Comparison of ENCODE assay signal across 16 cellular contexts in genomic region chr6:105352037-105352617, GRCh38. TPM values are rescaled to one million over a fixed set of nuclear protein-coding genes. Genes with fewer than 3 reads are reported as not detected.
A peak's percentile ranks its signal among the peaks of the same experiment; 100 is the strongest.
DNase-seq lines count a peak whose midpoint lies in the region; ATAC-seq and TF ChIP-seq lines count a peak whose summit lies in the region.
"Had no signal": no experiment of that assay in that cellular context is flagged by ENCODE, and none has a peak within 500 bp of the region (broad histone marks: within the 10 kb centered on the region; RNA-seq: fewer than 3 reads in every experiment).

No MANE protein-coding gene starts in this region.

- TF ChIP-seq RAD21 in SK-N-SH (IDR thresholded peaks at IDR 0.05; ENCODE audit: low read length) = no peak

- H3K4me1 ChIP-seq in right cardiac atrium (ENCODE audit: control insufficient read depth, insufficient read depth, low read length) = peaks cover under 1% of the 10 kb centered on the region
- H3K4me1 ChIP-seq in SK-N-SH (ENCODE audit: control insufficient read depth in 1 of 2, insufficient read depth in 2 of 2, low read depth in 1 of 2, low read length in 1 of 2) = peaks cover 0 to 4% of the 10 kb centered on the region in 2 experiments; a peak in 2 of 4 replicates
- H3K4me1 ChIP-seq: BLaER1, Caco-2 had no signal

- no peak overlapping the region for H2AFZ ChIP-seq in SK-N-SH (ENCODE audit: low read depth)

- ATAC-seq in Right ventricle myocardium superior (ENCODE audit: poor library complexity) (peak; percentile 56), Right ventricle myocardium inferior (no peak), left ventricle myocardium superior (peak; percentile 64), right cardiac atrium (no peak)
- ATAC-seq: CD8-positive, alpha-beta T cell had no signal

- H3K9me3 ChIP-seq in right cardiac atrium (ENCODE audit: control insufficient read depth, low read length) = no peaks in the 10 kb centered on the region
- H3K9me3 ChIP-seq in SK-N-SH = no peaks in the 10 kb centered on the region
- H3K9me3 ChIP-seq: Caco-2, HAP-1 had no signal

- H3K27ac ChIP-seq in right cardiac atrium (ENCODE audit: low read length) = no peak overlapping the region
- peak overlapping the region in 1 of 2 experiments; percentile 85; a peak in 2 of 4 replicates for H3K27ac ChIP-seq in SK-N-SH (ENCODE audit: low read depth in 2 of 2, low read length in 1 of 2)
- H3K27ac ChIP-seq: BLaER1, C4-2B had no signal

- peaks cover 49 to 53% of the 10 kb centered on the region in 2 experiments for H3K36me3 ChIP-seq in SK-N-SH (replicated peaks in 1 of 2; ENCODE audit: control insufficient read depth in 1 of 2, insufficient read depth in 2 of 2, low read length in 1 of 2)

- no peaks in the 10 kb centered on the region for H3K79me2 ChIP-seq in SK-N-SH (ENCODE audit: insufficient read depth)

- H3K9me2 ChIP-seq in SK-N-SH = no peaks in the 10 kb centered on the region

- H3F3A ChIP-seq in SK-N-SH (replicated peaks; ENCODE audit: insufficient read depth) = no peaks in the 10 kb centered on the region

- intact Hi-C loops in Right ventricle myocardium superior (cut with DNase I) (no loop called here), Right ventricle myocardium inferior (cut with DNase I) (no loop called here), left ventricle myocardium superior (cut with micrococcal nuclease) (no loop called here), right cardiac atrium (cut with DNase I) (no loop called here)

- POLR2A ChIA-PET in SK-N-SH (lab: Yijun Ruan, JAX) = no interaction called here

- DNase-seq in Right ventricle myocardium superior (no peak), Right ventricle myocardium inferior (ENCODE audit: missing footprints) (no peak), left ventricle myocardium superior (no peak), right cardiac atrium (no peak), SK-N-SH (peak; percentile 13), SKM-1 (lab: John Stamatoyannopoulos, UW; ENCODE audit: unreplicated experiment) (no peak)
- DNase-seq: Caco-2; CD4-positive, CD25-positive, alpha-beta regulatory T cell; CD8-positive, alpha-beta T cell; DMS153; DND-41; GOT3; HFFc6 had no signal

- peak in 1 of 2 experiments; percentile 66; a peak in 2 of 4 replicates for TF ChIP-seq EP300 in SK-N-SH (IDR thresholded peaks at IDR 0.05; ENCODE audit: borderline replicate concordance in 1 of 2, low read depth in 1 of 2, low read length in 1 of 2)

- H3K9ac ChIP-seq in SK-N-SH = no peak overlapping the region
- H3K9ac ChIP-seq: BLaER1 had no signal

- no peaks in the 10 kb centered on the region for H3K27me3 ChIP-seq in right cardiac atrium (ENCODE audit: control insufficient read depth, insufficient read depth)
- H3K27me3 ChIP-seq in SK-N-SH (ENCODE audit: insufficient read depth) = no peaks in the 10 kb centered on the region
- H3K27me3 ChIP-seq: BLaER1 had no signal

- TF ChIP-seq CTCF in SK-N-SH (IDR thresholded peaks at IDR 0.05) = no peak

- no peak overlapping the region for H3K4me3 ChIP-seq in right cardiac atrium (ENCODE audit: low read length)
- no peak overlapping the region for H3K4me3 ChIP-seq in SK-N-SH (ENCODE audit: low read depth in 2 of 2, low read length in 1 of 2)
- H3K4me3 ChIP-seq: BLaER1, HAP-1 had no signal

- no peak overlapping the region for H3K4me2 ChIP-seq in SK-N-SH
- H3K4me2 ChIP-seq: BLaER1 had no signal

- CTCF ChIA-PET in SK-N-SH (lab: Yijun Ruan, JAX) = interaction anchor here (0.9 kb wide), 1 partner anchor 11 kb away, joined by 4 read pairs; no protein-coding TSS in a partner anchor

- WGBS in right cardiac atrium = 67% methylated on average over 4 of the region's 4 CpGs
- WGBS in SK-N-SH (ENCODE audit: low lambda C conversion rate) = 74% methylated on average over 4 of the region's 4 CpGs

- H4K20me1 ChIP-seq in SK-N-SH (ENCODE audit: insufficient read depth) = no peaks in the 10 kb centered on the region
- H4K20me1 ChIP-seq: BLaER1 had no signal

TF ChIP-seq in SK-N-SH, 30 proteins besides CTCF, POLR2A, EP300 and RAD21:
- TF ChIP-seq MXI1 (IDR thresholded peaks at IDR 0.05; ENCODE audit: low read depth, low read length) = no peak
- TF ChIP-seq, protein P1, sequence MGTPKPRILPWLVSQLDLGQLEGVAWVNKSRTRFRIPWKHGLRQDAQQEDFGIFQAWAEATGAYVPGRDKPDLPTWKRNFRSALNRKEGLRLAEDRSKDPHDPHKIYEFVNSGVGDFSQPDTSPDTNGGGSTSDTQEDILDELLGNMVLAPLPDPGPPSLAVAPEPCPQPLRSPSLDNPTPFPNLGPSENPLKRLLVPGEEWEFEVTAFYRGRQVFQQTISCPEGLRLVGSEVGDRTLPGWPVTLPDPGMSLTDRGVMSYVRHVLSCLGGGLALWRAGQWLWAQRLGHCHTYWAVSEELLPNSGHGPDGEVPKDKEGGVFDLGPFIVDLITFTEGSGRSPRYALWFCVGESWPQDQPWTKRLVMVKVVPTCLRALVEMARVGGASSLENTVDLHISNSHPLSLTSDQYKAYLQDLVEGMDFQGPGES (IDR thresholded peaks at IDR 0.05; ENCODE audit: low read depth, low read length) = no peak
- 0 out of 2 replicates have a peak, but pooled peaks have one; percentile 53 for TF ChIP-seq RCOR1 (IDR thresholded peaks at IDR 0.05; ENCODE audit: low read length)
- TF ChIP-seq SIN3A (IDR thresholded peaks at IDR 0.05; ENCODE audit: borderline replicate concordance, low read depth, low read length) = no peak
- TF ChIP-seq TEAD4 (IDR thresholded peaks at IDR 0.05; ENCODE audit: borderline replicate concordance, insufficient read depth) = 0 out of 2 replicates have a peak, but pooled peaks have one; percentile 12
- TF ChIP-seq NFIC (IDR thresholded peaks at IDR 0.05; ENCODE audit: borderline replicate concordance) = no peak

RNA-seq across cellular contexts. Expression of gene PREP, which starts 50.8 kb away (rescaled TPM):
- total RNA-seq in Right ventricle myocardium superior (23.0 TPM), Right ventricle myocardium inferior (26.6 TPM), left ventricle myocardium superior (31.6 TPM), right cardiac atrium (10 to 100 TPM; 23.8 to 26.8 (median 26.2) TPM)
- polyA plus RNA-seq in right cardiac atrium (19.5 TPM), SK-N-SH (2012; rRNA removed) (15.9 and 20.9 TPM in 2 replicates)
- polyA plus RNA-seq in SK-N-SH (2012; cell fraction: cytosol; rRNA removed) = 31.7 and 34.5 TPM in 2 replicates
- polyA plus RNA-seq in SK-N-SH (2012; cell fraction: nucleus; rRNA removed) = 19.4 and 30.5 TPM in 2 replicates

Comparison
In these comparisons a context has a peak if more than half of its experiments do, and no peak if none do; other contexts are left out.
1. ATAC-seq: peak in Right ventricle myocardium superior (single experiment) and left ventricle myocardium superior (single experiment); none in Right ventricle myocardium inferior (single experiment) and right cardiac atrium (0 of 2).